In the genomic region with DNA sequence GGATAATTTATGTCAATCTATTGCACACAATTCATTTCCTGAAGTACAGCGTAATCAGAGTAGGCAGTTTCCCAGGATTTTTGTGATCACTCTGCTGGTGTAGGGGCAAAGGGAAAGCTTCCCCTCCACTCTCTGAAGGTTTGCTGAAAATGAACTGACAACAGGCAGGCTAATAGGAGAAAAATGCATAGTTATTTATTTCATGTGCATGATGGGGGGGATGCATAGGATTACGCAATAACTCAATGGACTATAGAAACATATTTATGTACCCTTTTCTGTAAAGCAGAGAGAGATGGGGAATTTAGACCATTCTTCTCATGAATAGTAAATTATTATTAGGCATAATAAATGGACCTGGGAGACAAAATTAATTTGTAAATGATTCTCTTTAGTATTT, we compare ENCODE assay signal across 25 cellular contexts.
"Had no signal": no experiment of that assay in that cellular context is flagged by ENCODE, and none has a peak within 500 bp of the region (broad histone marks: within the 10 kb centered on the region; RNA-seq: fewer than 3 reads in every experiment).

No MANE protein-coding gene starts in this region.

- H3K9me3 ChIP-seq: ovary, suprapubic skin, thyroid gland, uterus had no signal

- DNase-seq: effector CD4-positive, alpha-beta T cell; endodermal cell; erythroblast; foreskin melanocyte; head of caudate nucleus; kidney; left colon; left ventricle myocardium superior; mesenchymal stem cell; midbrain; nucleus accumbens; ovary; right cardiac atrium; stimulated activated CD4-positive, alpha-beta T cell treated with anti-CD3 and anti-CD28 coated beads, Interleukin-2, amount 100 ng/mL, for 48 hours; stimulated activated naive CD4-positive, alpha-beta T cell treated with Interleukin-2 at 50 U/mL for 16 hours; upper lobe of left lung; uterus had no signal

- H3K4me3 ChIP-seq: hepatocyte, lung, neural progenitor cell, ovary, smooth muscle cell, suprapubic skin, thyroid gland, upper lobe of left lung, uterus had no signal

- FAIRE-seq: endothelial cell of umbilical vein, kidney had no signal

- H3K4me2 ChIP-seq: hepatocyte, neural progenitor cell, smooth muscle cell had no signal

- H3K4me1 ChIP-seq: neural progenitor cell, upper lobe of left lung, uterus had no signal

- ATAC-seq: left colon; left ventricle myocardium superior; natural killer cell treated with Interleukin-12 subunit alpha and Interleukin-12 subunit beta and Interleukin-15 and Interleukin-18, amount 100 ng/mL, for 72 hours; right cardiac atrium had no signal

- H3K27ac ChIP-seq: hepatocyte, neural progenitor cell, ovary, suprapubic skin, thyroid gland, upper lobe of left lung, uterus had no signal
